Comparison of ENCODE assay signal across 9 cellular contexts in the genomic region with DNA sequence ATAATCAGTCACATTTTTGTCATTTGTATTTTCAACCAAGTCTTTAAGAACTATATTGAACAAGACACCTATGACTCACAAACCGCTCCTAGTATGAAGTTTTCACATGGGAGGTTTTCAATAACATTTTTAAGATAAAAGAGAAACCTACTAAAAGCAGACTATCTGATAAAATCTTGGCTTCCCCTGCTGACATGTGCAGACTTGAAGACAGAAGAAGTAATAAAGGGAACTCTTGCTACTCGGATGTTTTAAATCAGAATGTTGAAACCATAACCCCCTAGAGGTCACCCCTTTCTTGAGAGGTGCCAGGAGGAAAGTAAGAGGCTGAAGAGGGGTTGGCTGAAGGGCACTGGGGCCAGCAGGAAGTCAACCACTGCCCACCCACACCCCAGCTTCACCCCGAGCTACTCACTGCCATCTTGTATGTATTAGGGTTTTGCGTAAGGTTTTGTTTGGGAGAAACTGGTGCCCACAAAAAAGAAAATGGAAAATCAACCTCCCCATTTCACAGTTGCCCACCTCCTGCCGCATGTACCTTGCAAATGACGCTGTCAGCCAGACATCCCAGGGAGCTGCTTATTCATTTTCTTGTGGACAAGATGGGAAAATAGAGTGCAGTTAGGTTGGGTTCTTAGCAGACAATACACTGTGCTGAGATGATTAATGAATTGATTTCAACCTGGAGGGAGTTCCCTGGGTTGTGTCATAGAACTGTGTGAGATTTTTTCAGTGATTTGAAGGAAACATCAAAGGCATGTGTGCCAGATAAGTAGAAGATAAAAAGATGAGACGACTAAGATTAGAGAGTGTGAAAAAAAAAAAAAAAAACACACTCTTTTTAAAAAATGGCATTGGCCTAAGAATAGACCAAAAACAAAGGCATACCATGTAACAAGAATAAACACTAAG.
DNase-seq lines count a peak whose midpoint lies in the region; ATAC-seq lines count a peak whose summit lies in the region.
"Had no signal": no experiment of that assay in that cellular context is flagged by ENCODE, and none has a peak within 500 bp of the region (broad histone marks: within the 10 kb centered on the region; RNA-seq: fewer than 3 reads in every experiment).

No MANE protein-coding gene starts in this region.

- H3K27ac ChIP-seq in epithelial cell of prostate = peak overlapping the region; percentile 82

- DNase-seq in SIG-M5 treated with dmso at 0.1 percent for 504 hours (lab: John Stamatoyannopoulos, UW; ENCODE audit: unreplicated experiment) (peak; percentile 38), SIG-M5 (lab: John Stamatoyannopoulos, UW) (no peak), epithelial cell of prostate (ENCODE audit: low read depth, low spot score) (peak; percentile 52)
- DNase-seq in activated CD8-positive, alpha-beta memory T cell treated with anti-CD3 and anti-CD28 coated beads for 24 hours = peak; percentile 79
- peak in 4 of 6 experiments; percentile 36 to 56 (median 45) for DNase-seq in stimulated activated naive CD4-positive, alpha-beta T cell (lab: John Stamatoyannopoulos, UW)
- DNase-seq: H7 had no signal

- ATAC-seq in HG02798 (IDR thresholded peaks at IDR 0.05; ENCODE audit: poor library complexity, unreplicated experiment) (no peak), HG02840 (IDR thresholded peaks at IDR 0.05; ENCODE audit: low FRiP score, unreplicated experiment) (no peak), HG02763 (IDR thresholded peaks at IDR 0.05; ENCODE audit: unreplicated experiment) (no peak)
